Comparison of ENCODE assay signal across 14 cellular contexts in genomic region chr1:150889650-150890416, GRCh38. TPM values are rescaled to one million over a fixed set of nuclear protein-coding genes. Genes with fewer than 3 reads are reported as not detected.
DNase-seq lines count a peak whose midpoint lies in the region; ATAC-seq and TF ChIP-seq lines count a peak whose summit lies in the region.
"Had no signal": no experiment of that assay in that cellular context is flagged by ENCODE, and none has a peak within 500 bp of the region (broad histone marks: within the 10 kb centered on the region; RNA-seq: fewer than 3 reads in every experiment).

No MANE protein-coding gene starts in this region.

- no peaks in the 10 kb centered on the region for H3K9me3 ChIP-seq in tibial nerve
- H3K9me3 ChIP-seq in adrenal gland (replicated peaks in 1 of 3) = no peaks in the 10 kb centered on the region
- H3K9me3 ChIP-seq: breast epithelium had no signal

- peak overlapping the region; percentile 53 for H3K27ac Mint-ChIP-seq in activated naive CD4-positive, alpha-beta T cell treated with anti-CD3 and anti-CD28 coated beads, Interleukin-2, amount 50 U/mL, for 24 hours
- H3K27ac Mint-ChIP-seq in activated CD4-positive, alpha-beta memory T cell treated with anti-CD3 and anti-CD28 coated beads, Interleukin-2, amount 10 ng/mL, durations not matched to agents 7 days and 5 days = peak overlapping the region; percentile 81

- H3K36me3 Mint-ChIP-seq in activated naive CD4-positive, alpha-beta T cell treated with anti-CD3 and anti-CD28 coated beads, Interleukin-2, amount 50 U/mL, for 24 hours = peaks cover 2% of the 10 kb centered on the region
- peaks cover 5% of the 10 kb centered on the region for H3K36me3 Mint-ChIP-seq in activated CD4-positive, alpha-beta memory T cell treated with anti-CD3 and anti-CD28 coated beads, Interleukin-2, amount 10 ng/mL, durations not matched to agents 7 days and 5 days (ENCODE audit: low read depth)

- H3K27ac ChIP-seq in tibial nerve (no peak overlapping the region), adrenal gland (no peak overlapping the region)
- H3K27ac ChIP-seq: breast epithelium had no signal

- TF ChIP-seq CTCF in GM13977 (IDR thresholded peaks at IDR 0.05; ENCODE audit: extremely low read depth, insufficient read depth, missing control alignments) (no peak), tibial nerve (IDR thresholded peaks at IDR 0.05) (no peak), adrenal gland (IDR thresholded peaks at IDR 0.05) (no peak)

- H3K9me3 Mint-ChIP-seq in activated naive CD4-positive, alpha-beta T cell treated with anti-CD3 and anti-CD28 coated beads, Interleukin-2, amount 50 U/mL, for 24 hours = no peaks in the 10 kb centered on the region
- H3K9me3 Mint-ChIP-seq in activated CD4-positive, alpha-beta memory T cell treated with anti-CD3 and anti-CD28 coated beads, Interleukin-2, amount 10 ng/mL, durations not matched to agents 7 days and 5 days = no peaks in the 10 kb centered on the region

- CTCF ChIA-PET in activated CD4-positive, alpha-beta memory T cell treated with anti-CD3 and anti-CD28 coated beads, Interleukin-2, amount 10 ng/mL, durations not matched to agents 7 days and 5 days (lab: Charles Lee) = interaction anchor here (0.6 to 3.6 kb wide), 6 partner anchors 9 to 329 kb away, joined by 3 to 20 read pairs (median 4); no protein-coding TSS in a partner anchor

- H3K4me3 Mint-ChIP-seq in activated naive CD4-positive, alpha-beta T cell treated with anti-CD3 and anti-CD28 coated beads, Interleukin-2, amount 50 U/mL, for 24 hours = peak overlapping the region; percentile 61
- H3K4me3 Mint-ChIP-seq in activated CD4-positive, alpha-beta memory T cell treated with anti-CD3 and anti-CD28 coated beads, Interleukin-2, amount 10 ng/mL, durations not matched to agents 7 days and 5 days = peak overlapping the region; percentile 22

- POLR2A ChIA-PET in activated CD4-positive, alpha-beta memory T cell treated with anti-CD3 and anti-CD28 coated beads, Interleukin-2, amount 10 ng/mL, durations not matched to agents 7 days and 5 days (lab: Charles Lee) = interaction anchor here (0.6 to 2.3 kb wide), 8 partner anchors 11 to 402 kb away, joined by 3 to 21 read pairs (median 4); partner anchors contain the start of genes ARNT, MCL1, SETDB1 and TARS2

- peaks cover 29% of the 10 kb centered on the region for H3K4me1 Mint-ChIP-seq in activated naive CD4-positive, alpha-beta T cell treated with anti-CD3 and anti-CD28 coated beads, Interleukin-2, amount 50 U/mL, for 24 hours
- peaks cover 35% of the 10 kb centered on the region for H3K4me1 Mint-ChIP-seq in activated CD4-positive, alpha-beta memory T cell treated with anti-CD3 and anti-CD28 coated beads, Interleukin-2, amount 10 ng/mL, durations not matched to agents 7 days and 5 days

- no peak overlapping the region for H3K4me3 ChIP-seq in tibial nerve
- H3K4me3 ChIP-seq in adrenal gland = no peak overlapping the region
- H3K4me3 ChIP-seq: breast epithelium had no signal

- H3K4me1 ChIP-seq in tibial nerve = peaks cover 0 to 5% (median 0%) of the 10 kb centered on the region in 4 donors
- H3K4me1 ChIP-seq in adrenal gland (replicated peaks in 1 of 2) = no peaks in the 10 kb centered on the region
- H3K4me1 ChIP-seq: breast epithelium had no signal

- intact Hi-C loops in adrenal gland (cut with DNase I) = no loop called here

- no peak for TF ChIP-seq POLR2A in tibial nerve (IDR thresholded peaks at IDR 0.05)
- TF ChIP-seq POLR2A in adrenal gland (IDR thresholded peaks at IDR 0.05) = no peak

- no peak for DNase-seq in activated naive CD4-positive, alpha-beta T cell (lab: John Stamatoyannopoulos, UW)
- DNase-seq in activated CD4-positive, alpha-beta memory T cell treated with anti-CD3 and anti-CD28 coated beads, Interleukin-2, amount 10 ng/mL, durations not matched to agents 7 days and 5 days = no peak
- DNase-seq in GM13977 (ENCODE audit: low spot score) (no peak), tibial nerve (ENCODE audit: low spot score in 2 of 2) (no peak), NCI-H1436 treated with DMSO at 0.1 percent for 48 hours (lab: John Stamatoyannopoulos, UW) (no peak), adrenal gland (no peak)
- DNase-seq: GDM1, mesendoderm, NCI-H2029 treated with DMSO at 0.1 percent for 48 hours had no signal

- H3K27me3 ChIP-seq in tibial nerve = no peaks in the 10 kb centered on the region
- H3K27me3 ChIP-seq in adrenal gland = no peaks in the 10 kb centered on the region
- H3K27me3 ChIP-seq: breast epithelium had no signal

- in situ Hi-C loops in GM13977 (cut with MboI; ENCODE audit: low pct_unique_long_range_greater_than_20kb, low sequenced_read_pairs, unreplicated experiment) = no loop called here

- peak; percentile 56 for ATAC-seq in HG02610 (IDR thresholded peaks at IDR 0.05; ENCODE audit: unreplicated experiment)
- ATAC-seq: esophagus mucosa had no signal

- WGBS in tibial nerve, 2 donors = 83 to 86% methylated on average over 5 of the region's 5 CpGs
- WGBS in adrenal gland, 4 donors = 72 to 77% (median 75%) methylated on average over 5 of the region's 5 CpGs

- TF ChIP-seq EP300 in tibial nerve (IDR thresholded peaks at IDR 0.05) = no peak

- no peaks in the 10 kb centered on the region for H3K27me3 Mint-ChIP-seq in activated naive CD4-positive, alpha-beta T cell treated with anti-CD3 and anti-CD28 coated beads, Interleukin-2, amount 50 U/mL, for 24 hours
- peaks cover 6% of the 10 kb centered on the region for H3K27me3 Mint-ChIP-seq in activated CD4-positive, alpha-beta memory T cell treated with anti-CD3 and anti-CD28 coated beads, Interleukin-2, amount 10 ng/mL, durations not matched to agents 7 days and 5 days

- H3K36me3 ChIP-seq in tibial nerve (no peaks in the 10 kb centered on the region), adrenal gland (replicated peaks in 1 of 2) (no peaks in the 10 kb centered on the region)
- H3K36me3 ChIP-seq: breast epithelium had no signal

RNA-seq across cellular contexts. Expression of gene CTXND2, which starts 2.9 kb away (rescaled TPM):
- total RNA-seq in activated CD4-positive, alpha-beta memory T cell treated with anti-CD3 and anti-CD28 coated beads, Interleukin-2, amount 10 ng/mL, durations not matched to agents 7 days and 5 days = not detected
- total RNA-seq in tibial nerve (not detected), adrenal gland (not detected)
- polyA plus RNA-seq in adrenal gland = not detected
- total RNA-seq: breast epithelium, esophagus mucosa, temporal lobe had no signal

RNA-seq across cellular contexts. Expression of gene ARNT, which starts 13.4 kb away (rescaled TPM):
- 10 to 100 TPM; 39.8 TPM for total RNA-seq in activated CD4-positive, alpha-beta memory T cell treated with anti-CD3 and anti-CD28 coated beads, Interleukin-2, amount 10 ng/mL, durations not matched to agents 7 days and 5 days
- total RNA-seq in tibial nerve = 10 to 100 TPM; 56.6 to 67.4 (median 58.6) TPM
- total RNA-seq in adrenal gland = 10 to 100 TPM; 28.8 to 68.8 (median 51.9) TPM
- polyA plus RNA-seq in adrenal gland = 10 to 100 TPM; 19.2 to 34.6 (median 21.4) TPM

RNA-seq across cellular contexts. Expression of gene SETDB1, which starts 36.3 kb away (rescaled TPM):
- 10 to 100 TPM; 49.5 to 51.5 TPM for total RNA-seq in activated CD4-positive, alpha-beta memory T cell treated with anti-CD3 and anti-CD28 coated beads, Interleukin-2, amount 10 ng/mL, durations not matched to agents 7 days and 5 days
- total RNA-seq in tibial nerve (10 to 100 TPM; 30.6 to 42.9 (median 35.3) TPM), adrenal gland (10 to 100 TPM; 12.6 to 46.6 (median 31.9) TPM)
- polyA plus RNA-seq in adrenal gland = 10 to 100 TPM; 28.9 to 50.4 (median 41.3) TPM
